In the genomic region with DNA sequence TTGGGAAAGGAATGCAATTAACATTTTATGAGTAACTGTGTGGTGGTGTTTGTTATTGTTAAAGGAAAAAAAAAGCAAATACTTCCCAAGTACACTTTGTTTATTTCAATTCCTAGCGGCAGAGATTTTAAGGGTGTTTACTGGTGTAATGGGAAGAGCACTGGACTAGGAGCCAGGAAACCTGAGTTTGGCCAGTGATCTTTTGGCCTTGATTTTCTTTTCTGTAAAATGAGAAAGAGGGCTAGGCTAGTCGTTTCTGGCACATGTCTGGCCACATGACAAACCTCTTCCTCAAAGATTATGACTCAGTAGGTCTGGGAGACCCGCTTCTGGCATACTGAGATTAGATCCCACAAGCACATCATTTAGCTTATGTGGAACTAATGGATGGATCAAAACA, we compare ENCODE assay signal across 14 cellular contexts.
DNase-seq lines count a peak whose midpoint lies in the region; ATAC-seq, FAIRE-seq and TF ChIP-seq lines count a peak whose summit lies in the region.
"Had no signal": no experiment of that assay in that cellular context is flagged by ENCODE, and none has a peak within 500 bp of the region (broad histone marks: within the 10 kb centered on the region; RNA-seq: fewer than 3 reads in every experiment).

No MANE protein-coding gene starts in this region.

- no peak for ATAC-seq in HG02981 (IDR thresholded peaks at IDR 0.05; ENCODE audit: unreplicated experiment)
- ATAC-seq in HG02642 (IDR thresholded peaks at IDR 0.05; ENCODE audit: poor library complexity, unreplicated experiment): no peak

- FAIRE-seq in endometrium (lab: Jason Lieb, UNC) (peak; percentile 98), H54 (lab: Jason Lieb, UNC) (no peak)
- FAIRE-seq: GM12878 had no signal

- no peak for TF ChIP-seq POLR2A in H54 (IDR thresholded peaks at IDR 0.05; ENCODE audit: low read depth, low read length)

- peak; percentile 23 for DNase-seq in Daoy (ENCODE audit: low read depth)
- peak; percentile 80 for DNase-seq in OCI-M1 (lab: John Stamatoyannopoulos, UW)
- peak; percentile 84 for DNase-seq in renal cortical epithelial cell (ENCODE audit: low read depth)
- no peak for DNase-seq in NCI-H526 treated with DMSO at 0.1 percent for 48 hours (lab: John Stamatoyannopoulos, UW)
- DNase-seq in H54 (ENCODE audit: insufficient read length, low spot score): no peak
- DNase-seq: activated effector memory CD4-positive, alpha-beta T cell treated with anti-CD3 and anti-CD28 coated beads, Interleukin-2, amount 50 U/mL, for 16 hours; central memory CD4-positive, alpha-beta T cell; DMS79; Karpas-422; NCI-H187 treated with DMSO at 0.1 percent for 48 hours had no signal

Comparison
In these comparisons a context has a peak if more than half of its experiments do, and no peak if none do; other contexts are left out.
1. DNase-seq: peak in Daoy (single experiment), OCI-M1 (single experiment) and renal cortical epithelial cell (single experiment); none in NCI-H526 treated with DMSO at 0.1 percent for 48 hours (single experiment) and H54 (single experiment).